In the genomic region with DNA sequence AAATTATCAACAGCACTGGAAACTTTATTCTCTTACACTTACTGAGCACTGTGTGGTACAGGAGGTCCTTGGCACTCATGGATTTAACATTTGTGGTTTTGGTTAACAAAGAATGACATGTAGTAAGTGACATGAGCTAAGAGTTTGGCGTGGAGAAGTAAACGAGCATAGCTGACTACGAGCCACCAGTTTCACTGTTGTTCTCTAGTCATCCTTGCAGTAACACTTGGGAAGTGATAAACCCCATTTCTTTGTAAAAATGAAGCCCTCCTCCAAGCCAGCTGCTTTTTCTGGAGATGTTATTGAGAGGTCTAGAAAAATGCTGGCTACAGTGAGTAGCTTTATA, we compare ENCODE assay signal across 8 cellular contexts. TPM values are rescaled to one million over a fixed set of nuclear protein-coding genes. Genes with fewer than 3 reads are reported as not detected.
DNase-seq lines count a peak whose midpoint lies in the region; ATAC-seq and TF ChIP-seq lines count a peak whose summit lies in the region.

No MANE protein-coding gene starts in this region.

- ATAC-seq in CD8-positive, alpha-beta T cell: peak; percentile 66
- ATAC-seq in GM21381 (IDR thresholded peaks at IDR 0.05; ENCODE audit: unreplicated experiment) (peak; percentile 48), body of pancreas (no peak)

- 42 to 50% methylated on average over 3 of the region's 3 CpGs for WGBS in body of pancreas, 2 donors

- no peak for TF ChIP-seq CTCF in CD8-positive, alpha-beta T cell (IDR thresholded peaks at IDR 0.05)
- TF ChIP-seq CTCF in body of pancreas (IDR thresholded peaks at IDR 0.05): no peak
- TF ChIP-seq CTCF in RWPE1 (conservative IDR thresholded peaks at IDR 0.05; ENCODE audit: low read depth): no peak

- no peak overlapping the region for H3K27ac ChIP-seq in CD8-positive, alpha-beta T cell (ENCODE audit: low read depth, low read length)
- H3K27ac ChIP-seq in body of pancreas (no peak overlapping the region), RWPE1 (no peak overlapping the region)

- intact Hi-C loops in CD8-positive, alpha-beta T cell (cut with DNase I, micrococcal nuclease): no loop called here
- intact Hi-C loops in body of pancreas (cut with DNase I): no loop called here

- H3K4me3 Mint-ChIP-seq in CD8-positive, alpha-beta T cell: no peak overlapping the region

- peaks cover 3% of the 10 kb centered on the region for H3K27me3 ChIP-seq in CD8-positive, alpha-beta T cell (ENCODE audit: insufficient read depth, low read length)
- no peaks in the 10 kb centered on the region for H3K27me3 ChIP-seq in body of pancreas

- DNase-seq in CD8-positive, alpha-beta T cell: no peak
- DNase-seq in NOMO-1 treated with dmso at 0.1 percent for 144 hours (lab: John Stamatoyannopoulos, UW; ENCODE audit: unreplicated experiment): peak; percentile 51
- DNase-seq in iris pigment epithelial cell (ENCODE audit: low read depth): peak; percentile 59
- no peak for DNase-seq in body of pancreas
- no peak for DNase-seq in SKM-1 treated with dmso at 0.1 percent for 144 hours (lab: John Stamatoyannopoulos, UW; ENCODE audit: unreplicated experiment)
- DNase-seq in RWPE1 (ENCODE audit: low spot score): no peak
- DNase-seq in DMS153 treated with DMSO at 0.1 percent for 48 hours (lab: John Stamatoyannopoulos, UW; ENCODE audit: unreplicated experiment): no peak

- H3K9me3 Mint-ChIP-seq in CD8-positive, alpha-beta T cell: no peaks in the 10 kb centered on the region

- POLR2A ChIA-PET in CD8-positive, alpha-beta T cell (lab: Charles Lee): interaction anchor here (1.2 kb wide), 1 partner anchor 14 kb away, joined by 3 read pairs; no protein-coding TSS in a partner anchor
- POLR2A ChIA-PET in RWPE1 (lab: Yijun Ruan, JAX; ENCODE audit: low non-redundant PET): no interaction called here

- peaks cover 18% of the 10 kb centered on the region for H3K4me1 Mint-ChIP-seq in CD8-positive, alpha-beta T cell (ENCODE audit: low read depth)

- H3K27ac Mint-ChIP-seq in CD8-positive, alpha-beta T cell: no peak overlapping the region

- H3K36me3 Mint-ChIP-seq in CD8-positive, alpha-beta T cell: no peaks in the 10 kb centered on the region

- TF ChIP-seq POLR2A in body of pancreas (IDR thresholded peaks at IDR 0.05): no peak

- no peaks in the 10 kb centered on the region for H3K36me3 ChIP-seq in CD8-positive, alpha-beta T cell (ENCODE audit: insufficient read depth, low read length)
- H3K36me3 ChIP-seq in body of pancreas (replicated peaks in 1 of 2; ENCODE audit: insufficient read depth in 1 of 2, low read depth in 2 of 2): no peaks in the 10 kb centered on the region

- no peak overlapping the region for H3K4me3 ChIP-seq in CD8-positive, alpha-beta T cell (ENCODE audit: low read depth, low read length)
- no peak overlapping the region for H3K4me3 ChIP-seq in body of pancreas

- H3K27me3 Mint-ChIP-seq in CD8-positive, alpha-beta T cell (ENCODE audit: low read depth): peaks cover 46% of the 10 kb centered on the region

- H3K9me3 ChIP-seq in CD8-positive, alpha-beta T cell (ENCODE audit: low read length): no peaks in the 10 kb centered on the region
- H3K9me3 ChIP-seq in body of pancreas: no peaks in the 10 kb centered on the region

- peaks cover 15% of the 10 kb centered on the region for H3K4me1 ChIP-seq in CD8-positive, alpha-beta T cell (ENCODE audit: insufficient read depth, low read length)
- H3K4me1 ChIP-seq in body of pancreas: no peaks in the 10 kb centered on the region

- CTCF ChIA-PET in CD8-positive, alpha-beta T cell (lab: Charles Lee): interaction anchor here (0.8 to 1.9 kb wide), 3 partner anchors 19 to 500 kb away, joined by 3 to 9 read pairs (median 3); no protein-coding TSS in a partner anchor
- CTCF ChIA-PET in RWPE1 (lab: Yijun Ruan, JAX): interaction anchor here (0.9 kb wide), 1 partner anchor 500 kb away, joined by 4 read pairs; no protein-coding TSS in a partner anchor

RNA-seq across cellular contexts. Expression of a gene that starts 32.7 kb away (rescaled TPM):
- total RNA-seq in CD8-positive, alpha-beta T cell: under 1 TPM; 0.57 to 1.00 TPM
- 1 to 10 TPM; 1.3 to 3.4 TPM for total RNA-seq in body of pancreas

RNA-seq across cellular contexts. Expression of a gene that starts 52.5 kb away (rescaled TPM):
- 10 to 100 TPM; 37.2 to 43.8 TPM for total RNA-seq in CD8-positive, alpha-beta T cell
- 10 to 100 TPM in 1 of 2 donors, 1 to 10 TPM in 1; 8.2 to 15.3 TPM for total RNA-seq in body of pancreas

Comparison
In these comparisons a context has a peak if more than half of its experiments do, and no peak if none do; other contexts are left out.
1. DNase-seq: peak in NOMO-1 treated with dmso at 0.1 percent for 144 hours (single experiment) and iris pigment epithelial cell (single experiment); none in CD8-positive, alpha-beta T cell (0 of 7), body of pancreas (0 of 4), SKM-1 treated with dmso at 0.1 percent for 144 hours (single experiment), RWPE1 (single experiment) and DMS153 treated with DMSO at 0.1 percent for 48 hours (single experiment).